1 cellular context compared by ENCODE assay signal in the genomic region with DNA sequence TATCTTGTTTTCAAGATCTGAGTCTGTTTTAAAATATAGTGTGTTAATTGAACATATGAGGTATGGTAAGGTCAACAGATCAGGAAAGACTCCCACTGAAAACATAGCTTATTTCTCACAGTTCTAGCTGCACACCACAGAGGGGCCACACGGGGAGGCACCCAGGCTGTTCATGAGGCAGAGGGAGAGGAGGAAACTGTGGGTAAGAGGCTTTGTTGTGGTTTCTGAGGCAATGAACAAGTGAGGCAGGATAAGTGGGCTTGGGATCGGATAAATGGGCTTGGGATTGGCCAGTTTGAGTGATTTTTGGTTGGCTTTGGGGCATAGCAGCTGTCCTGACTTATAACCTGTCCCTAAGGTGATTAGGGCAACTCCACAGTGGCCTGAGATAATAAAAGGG.
TF ChIP-seq lines count a peak whose summit lies in the region.

No MANE protein-coding gene starts in this region.

TF ChIP-seq in H1, 55 proteins besides CTCF, POLR2A, EP300 and RAD21 (continued from another document):
- TF ChIP-seq, protein P1, sequence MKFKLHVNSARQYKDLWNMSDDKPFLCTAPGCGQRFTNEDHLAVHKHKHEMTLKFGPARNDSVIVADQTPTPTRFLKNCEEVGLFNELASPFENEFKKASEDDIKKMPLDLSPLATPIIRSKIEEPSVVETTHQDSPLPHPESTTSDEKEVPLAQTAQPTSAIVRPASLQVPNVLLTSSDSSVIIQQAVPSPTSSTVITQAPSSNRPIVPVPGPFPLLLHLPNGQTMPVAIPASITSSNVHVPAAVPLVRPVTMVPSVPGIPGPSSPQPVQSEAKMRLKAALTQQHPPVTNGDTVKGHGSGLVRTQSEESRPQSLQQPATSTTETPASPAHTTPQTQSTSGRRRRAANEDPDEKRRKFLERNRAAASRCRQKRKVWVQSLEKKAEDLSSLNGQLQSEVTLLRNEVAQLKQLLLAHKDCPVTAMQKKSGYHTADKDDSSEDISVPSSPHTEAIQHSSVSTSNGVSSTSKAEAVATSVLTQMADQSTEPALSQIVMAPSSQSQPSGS (IDR thresholded peaks at IDR 0.05; ENCODE audit: low read length): no peak
- no peak for TF ChIP-seq RXRA (IDR thresholded peaks at IDR 0.05; ENCODE audit: insufficient read depth, low read depth, low read length)
- no peak for TF ChIP-seq HDAC6 (IDR thresholded peaks at IDR 0.05; ENCODE audit: low read depth, low read length)
- no peak for TF ChIP-seq RNF2 (IDR thresholded peaks at IDR 0.05; ENCODE audit: borderline replicate concordance, low read depth, low read length, missing control alignments, poor library complexity, severe bottlenecking)
- no peak for TF ChIP-seq SIRT6 (IDR thresholded peaks at IDR 0.05; ENCODE audit: low read length)
TF ChIP-seq in H1: peak in this region for 0.
